In genomic region chr17:44981221-44981968, GRCh38 we compare ENCODE assay signal across 12 cellular contexts. TPM values are rescaled to one million over a fixed set of nuclear protein-coding genes. Genes with fewer than 3 reads are reported as not detected.
DNase-seq lines count a peak whose midpoint lies in the region; ATAC-seq, FAIRE-seq and TF ChIP-seq lines count a peak whose summit lies in the region.
"Had no signal": no experiment of that assay in that cellular context is flagged by ENCODE, and none has a peak within 500 bp of the region (broad histone marks: within the 10 kb centered on the region; RNA-seq: fewer than 3 reads in every experiment).

No MANE protein-coding gene starts in this region.

- peaks cover 8% of the 10 kb centered on the region for H3K27me3 Mint-ChIP-seq in chondrocyte (ENCODE audit: low read depth)

- WGBS in A549 (ENCODE audit: missing lambda C conversion rate), result under 1% methylated on average over 12 of the region's 12 CpGs
- 50% methylated on average over 12 of the region's 12 CpGs for WGBS in hepatocyte (ENCODE audit: low lambda C conversion rate, missing lambda C conversion rate)

- H3K9me3 ChIP-seq in A549 (no peaks in the 10 kb centered on the region), hepatocyte (ENCODE audit: low read depth) (no peaks in the 10 kb centered on the region), A673 (ENCODE audit: low read depth, low read length, poor library complexity, severe bottlenecking) (no peaks in the 10 kb centered on the region)
- H3K9me3 ChIP-seq: ascending aorta, lower lobe of right lung had no signal

- no peaks in the 10 kb centered on the region for H3K36me3 Mint-ChIP-seq in chondrocyte (ENCODE audit: low read depth)
- H3K36me3 Mint-ChIP-seq: CD4-positive, alpha-beta memory T cell had no signal

- POLR2A ChIA-PET in A549 (lab: Yijun Ruan, JAX), result interaction anchor here (1.0 to 2.4 kb wide), 6 partner anchors 10 to 82 kb away, joined by 3 to 15 read pairs (median 3); partner anchors contain the start of genes C1QL1 and EFTUD2
- POLR2A ChIA-PET in A673 (lab: Charles Lee; ENCODE audit: low non-redundant PET), result no interaction called here

- peak; percentile 33 to 44; a peak in 1 of 5 replicates for TF ChIP-seq EP300 in A549 (IDR thresholded peaks at IDR 0.05)

- H3K27me3 ChIP-seq in hepatocyte, result peaks cover 16% of the 10 kb centered on the region
- H3K27me3 ChIP-seq in A673 (replicated peaks; ENCODE audit: insufficient read depth, low read depth, low read length, poor library complexity), result no peaks in the 10 kb centered on the region
- H3K27me3 ChIP-seq: ascending aorta had no signal

- H3K36me3 ChIP-seq in hepatocyte (replicated peaks; ENCODE audit: insufficient read depth, low read depth), result no peaks in the 10 kb centered on the region
- no peaks in the 10 kb centered on the region for H3K36me3 ChIP-seq in A673 (ENCODE audit: insufficient read depth, low read length, poor library complexity, severe bottlenecking)
- H3K36me3 ChIP-seq: ascending aorta, lower lobe of right lung had no signal

- no peak; a peak in 1 of 5 replicates for TF ChIP-seq RAD21 in A549 (conservative IDR thresholded peaks at IDR 0.05 in 1 of 2, IDR thresholded peaks at IDR 0.05 in 1 of 2)

- peak overlapping the region; percentile 85 for H3K4me2 ChIP-seq in A549
- peak overlapping the region; percentile 53 for H3K4me2 ChIP-seq in hepatocyte

- peaks cover 3% of the 10 kb centered on the region for H3K4me1 Mint-ChIP-seq in chondrocyte (ENCODE audit: low read depth)
- H3K4me1 Mint-ChIP-seq: activated B cell treated with CpG ODN at 0.5 μM for 24 hours; CD4-positive, alpha-beta memory T cell had no signal

- H3K79me2 ChIP-seq in hepatocyte, result no peaks in the 10 kb centered on the region

- TF ChIP-seq POLR2A in A549 (IDR thresholded peaks at IDR 0.05; ENCODE audit: low read length), result no peak

- TF ChIP-seq CTCF in A549 (IDR thresholded peaks at IDR 0.05) (no peak), hepatocyte (IDR thresholded peaks at IDR 0.05; ENCODE audit: poor library complexity) (no peak), A673 (conservative IDR thresholded peaks at IDR 0.05; ENCODE audit: low read depth, low read length) (no peak), chondrocyte (IDR thresholded peaks at IDR 0.05) (no peak)

- FAIRE-seq in A549 (lab: Jason Lieb, UNC), result peak; percentile 99

- no TSS peak for BruUV-seq in A673 (replicated peaks; lab: Mats Ljungman, UMichigan)

- H3K4me1 ChIP-seq in A549 (peaks cover 40% of the 10 kb centered on the region), hepatocyte (ENCODE audit: insufficient read depth) (peaks cover 44% of the 10 kb centered on the region), A673 (ENCODE audit: insufficient read depth, low read length, poor library complexity, severe bottlenecking) (no peaks in the 10 kb centered on the region)
- H3K4me1 ChIP-seq: ascending aorta had no signal

- peak; percentile 77 to 78 for ATAC-seq in A549

- no peaks in the 10 kb centered on the region for H3K9me3 Mint-ChIP-seq in chondrocyte (ENCODE audit: low read depth)
- H3K9me3 Mint-ChIP-seq: activated B cell treated with CpG ODN at 0.5 μM for 24 hours; CD4-positive, alpha-beta memory T cell had no signal

- peak overlapping the region; percentile 82 to 87 for H3K27ac ChIP-seq in A549
- H3K27ac ChIP-seq in hepatocyte, result peak overlapping the region; percentile 54
- H3K27ac ChIP-seq in A673 (ENCODE audit: low read depth, low read length, poor library complexity, severe bottlenecking), result no peak overlapping the region
- H3K27ac ChIP-seq: ascending aorta, lower lobe of right lung had no signal

- DNase-seq in A549 (ENCODE audit: low read depth in 1 of 2, low spot score in 1 of 2) (peak; percentile 84 to 88), HT-29 (ENCODE audit: low spot score) (peak; percentile 26), amniotic epithelial cell (ENCODE audit: low read depth) (peak; percentile 83), hepatocyte (ENCODE audit: low spot score) (peak; percentile 45), OCI-M2 (lab: John Stamatoyannopoulos, UW; ENCODE audit: unreplicated experiment) (no peak), A673 (ENCODE audit: low spot score) (no peak), chondrocyte (ENCODE audit: low spot score) (no peak)
- DNase-seq in activated CD4-positive, alpha-beta T cell treated with anti-CD3 and anti-CD28 coated beads for 4 hours, result no peak
- DNase-seq: activated B cell treated with CpG ODN at 0.5 μM for 24 hours; CD4-positive, alpha-beta memory T cell; lower lobe of right lung had no signal

- H3K4me3 ChIP-seq in A549 (peak overlapping the region; percentile 32), hepatocyte (no peak overlapping the region), A673 (ENCODE audit: low read depth, low read length, poor library complexity, severe bottlenecking) (no peak overlapping the region)
- H3K4me3 ChIP-seq: ascending aorta, lower lobe of right lung had no signal

- intact Hi-C loops in A673 (cut with micrococcal nuclease; ENCODE audit: unreplicated experiment), result no loop called here

- no peak overlapping the region for H3K27ac Mint-ChIP-seq in chondrocyte (ENCODE audit: unreplicated experiment)
- H3K27ac Mint-ChIP-seq: activated B cell treated with CpG ODN at 0.5 μM for 24 hours had no signal

- H3K9me2 ChIP-seq in hepatocyte (replicated peaks; ENCODE audit: insufficient read depth), result no peaks in the 10 kb centered on the region

- no peak overlapping the region for H2AFZ ChIP-seq in hepatocyte

- no peaks in the 10 kb centered on the region for H4K20me1 ChIP-seq in hepatocyte (ENCODE audit: insufficient read depth, poor library complexity, severe bottlenecking)

- CTCF ChIA-PET in A549 (lab: Yijun Ruan, JAX), result interaction anchor here (0.8 to 8.9 kb wide), 9 partner anchors 11 to 149 kb away, joined by 3 to 112 read pairs (median 4); no protein-coding TSS in a partner anchor
- CTCF ChIA-PET in A673 (lab: Charles Lee), result no interaction called here

- H3K4me3 Mint-ChIP-seq in chondrocyte (ENCODE audit: unreplicated experiment), result no peak overlapping the region
- H3K4me3 Mint-ChIP-seq: activated B cell treated with CpG ODN at 0.5 μM for 24 hours; CD4-positive, alpha-beta memory T cell had no signal

TF ChIP-seq in A549, 52 proteins besides CTCF, POLR2A, EP300 and RAD21 (continues in another document):
- 0 out of 2 replicates have a peak, but pooled peaks have one; percentile 25 for TF ChIP-seq HOXB5 (CRISPR knock-in tag; IDR thresholded peaks at IDR 0.05)
- TF ChIP-seq JUN (IDR thresholded peaks at IDR 0.05), result peak; percentile 59 to 77; a peak in 3 of 5 replicates
- TF ChIP-seq, protein P1, sequence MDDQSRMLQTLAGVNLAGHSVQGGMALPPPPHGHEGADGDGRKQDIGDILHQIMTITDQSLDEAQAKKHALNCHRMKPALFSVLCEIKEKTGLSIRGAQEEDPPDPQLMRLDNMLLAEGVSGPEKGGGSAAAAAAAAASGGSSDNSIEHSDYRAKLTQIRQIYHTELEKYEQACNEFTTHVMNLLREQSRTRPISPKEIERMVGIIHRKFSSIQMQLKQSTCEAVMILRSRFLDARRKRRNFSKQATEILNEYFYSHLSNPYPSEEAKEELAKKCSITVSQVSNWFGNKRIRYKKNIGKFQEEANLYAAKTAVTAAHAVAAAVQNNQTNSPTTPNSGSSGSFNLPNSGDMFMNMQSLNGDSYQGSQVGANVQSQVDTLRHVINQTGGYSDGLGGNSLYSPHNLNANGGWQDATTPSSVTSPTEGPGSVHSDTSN (IDR thresholded peaks at IDR 0.05), result no peak; the same call in 1 of the 2 replicates
- no peak for TF ChIP-seq ESRRA (IDR thresholded peaks at IDR 0.05; ENCODE audit: borderline replicate concordance, low read length)
- TF ChIP-seq FOSB (CRISPR knock-in tag; IDR thresholded peaks at IDR 0.05), result no peak
- TF ChIP-seq, protein P2, sequence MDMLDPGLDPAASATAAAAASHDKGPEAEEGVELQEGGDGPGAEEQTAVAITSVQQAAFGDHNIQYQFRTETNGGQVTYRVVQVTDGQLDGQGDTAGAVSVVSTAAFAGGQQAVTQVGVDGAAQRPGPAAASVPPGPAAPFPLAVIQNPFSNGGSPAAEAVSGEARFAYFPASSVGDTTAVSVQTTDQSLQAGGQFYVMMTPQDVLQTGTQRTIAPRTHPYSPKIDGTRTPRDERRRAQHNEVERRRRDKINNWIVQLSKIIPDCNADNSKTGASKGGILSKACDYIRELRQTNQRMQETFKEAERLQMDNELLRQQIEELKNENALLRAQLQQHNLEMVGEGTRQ (IDR thresholded peaks at IDR 0.05), result peak; percentile 66
- TF ChIP-seq, protein P3, sequence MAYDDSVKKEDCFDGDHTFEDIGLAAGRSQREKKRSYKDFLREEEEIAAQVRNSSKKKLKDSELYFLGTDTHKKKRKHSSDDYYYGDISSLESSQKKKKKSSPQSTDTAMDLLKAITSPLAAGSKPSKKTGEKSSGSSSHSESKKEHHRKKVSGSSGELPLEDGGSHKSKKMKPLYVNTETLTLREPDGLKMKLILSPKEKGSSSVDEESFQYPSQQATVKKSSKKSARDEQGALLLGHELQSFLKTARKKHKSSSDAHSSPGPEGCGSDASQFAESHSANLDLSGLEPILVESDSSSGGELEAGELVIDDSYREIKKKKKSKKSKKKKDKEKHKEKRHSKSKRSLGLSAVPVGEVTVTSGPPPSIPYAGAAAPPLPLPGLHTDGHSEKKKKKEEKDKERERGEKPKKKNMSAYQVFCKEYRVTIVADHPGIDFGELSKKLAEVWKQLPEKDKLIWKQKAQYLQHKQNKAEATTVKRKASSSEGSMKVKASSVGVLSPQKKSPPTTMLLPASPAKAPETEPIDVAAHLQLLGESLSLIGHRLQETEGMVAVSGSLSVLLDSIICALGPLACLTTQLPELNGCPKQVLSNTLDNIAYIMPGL (CRISPR knock-in tag; IDR thresholded peaks at IDR 0.05; ENCODE audit: borderline replicate concordance), result no peak

RNA-seq across cellular contexts. Expression of gene C1QL1, which starts 13.3 kb away (rescaled TPM):
- 1.9 and 2.6 TPM in 2 replicates for polyA plus RNA-seq in A549 (2011; rRNA removed)
- polyA plus RNA-seq in A549 (2012; cell fraction: cytosol; rRNA removed), result 17.3 and 27.1 TPM in 2 replicates
- 11.6 and 18.6 TPM in 2 replicates for polyA plus RNA-seq in A549 (2012; cell fraction: nucleus; rRNA removed)
- 7.4 to 9.3 TPM (median 8.5 TPM) in 3 replicates for polyA plus RNA-seq in A549 (2017; fragmentation: RNase III; extraction: RNeasy Plus Mini Kit Qiagen cat#74134 plus additional on column Dnase treatment)
- 2.5 TPM in 2 replicates for polyA minus RNA-seq in A549 (2011; rRNA and poly(A)+ RNA removed)
- 0.05 TPM in 1 of 2 replicates, not detected in the other for total RNA-seq in HT-29 (2014; rRNA removed; shearing (Covaris generic))
- 12.8 and 15.1 TPM in 2 replicates for total RNA-seq in hepatocyte
- 54.9 and 68.3 TPM in 2 replicates for polyA plus RNA-seq in hepatocyte
- 8.6 and 10.8 TPM in 2 replicates for total RNA-seq in A673 (2021)
- 1.6 to 2.8 TPM (median 2.0 TPM) in 3 replicates for total RNA-seq in chondrocyte
- total RNA-seq: activated B cell treated with CpG ODN at 0.5 μM for 24 hours; ascending aorta; CD4-positive, alpha-beta memory T cell; lower lobe of right lung had no signal
- polyA plus RNA-seq: CD4-positive, alpha-beta memory T cell had no signal

RNA-seq across cellular contexts. Expression of gene KIF18B, which starts 33.8 kb away (rescaled TPM):
- polyA plus RNA-seq in A549 (2011; rRNA removed) (19.6 and 20.5 TPM in 2 replicates), A549 (2017; fragmentation: RNase III; extraction: RNeasy Plus Mini Kit Qiagen cat#74134 plus additional on column Dnase treatment) (39.9 to 41.7 TPM (median 41.7 TPM) in 3 replicates), hepatocyte (4.3 and 5.0 TPM in 2 replicates)
- 53.3 and 61.3 TPM in 2 replicates for polyA plus RNA-seq in A549 (2012; cell fraction: cytosol; rRNA removed)
- 229 and 244 TPM in 2 replicates for polyA plus RNA-seq in A549 (2012; cell fraction: nucleus; rRNA removed)
- 48.0 and 51.0 TPM in 2 replicates for polyA minus RNA-seq in A549 (2011; rRNA and poly(A)+ RNA removed)
- 12.2 and 14.8 TPM in 2 replicates for total RNA-seq in HT-29 (2014; rRNA removed; shearing (Covaris generic))
- total RNA-seq in hepatocyte (1.8 and 2.1 TPM in 2 replicates), A673 (2021) (49.4 and 54.3 TPM in 2 replicates), chondrocyte (3.9 to 7.7 TPM (median 5.2 TPM) in 3 replicates)
- total RNA-seq: ascending aorta; CD4-positive, alpha-beta memory T cell had no signal
- polyA plus RNA-seq: CD4-positive, alpha-beta memory T cell had no signal

Comparison
In these comparisons a context has a peak if more than half of its experiments do, and no peak if none do; other contexts are left out.
1. DNase-seq: peak in A549 (2 of 2), HT-29 (single experiment), amniotic epithelial cell (single experiment) and hepatocyte (single experiment); none in OCI-M2 (single experiment), A673 (single experiment), activated CD4-positive, alpha-beta T cell treated with anti-CD3 and anti-CD28 coated beads for 4 hours (0 of 2) and chondrocyte (single experiment).